ENCODE assay signal across 7 cellular contexts in genomic region chr13:72405441-72405840, GRCh38.
"Had no signal": no experiment of that assay in that cellular context is flagged by ENCODE, and none has a peak within 500 bp of the region (broad histone marks: within the 10 kb centered on the region; RNA-seq: fewer than 3 reads in every experiment).

No MANE protein-coding gene starts in this region.

- FAIRE-seq: HTR-8/SVneo, K562 had no signal

- H3K4me1 Mint-ChIP-seq: IgD-negative memory B cell had no signal

- DNase-seq: IMR-90, KBM-7, KG1 had no signal

- ATAC-seq: K562 had no signal

- H3K4me3 Mint-ChIP-seq: IgD-negative memory B cell had no signal

- H3K27ac ChIP-seq: HL-60 had no signal

- H3K27me3 Mint-ChIP-seq: IgD-negative memory B cell had no signal

- H3K27ac Mint-ChIP-seq: IgD-negative memory B cell had no signal

- H3K4me3 ChIP-seq: K562 had no signal
